ENCODE assay signal across 8 cellular contexts in the genomic region with DNA sequence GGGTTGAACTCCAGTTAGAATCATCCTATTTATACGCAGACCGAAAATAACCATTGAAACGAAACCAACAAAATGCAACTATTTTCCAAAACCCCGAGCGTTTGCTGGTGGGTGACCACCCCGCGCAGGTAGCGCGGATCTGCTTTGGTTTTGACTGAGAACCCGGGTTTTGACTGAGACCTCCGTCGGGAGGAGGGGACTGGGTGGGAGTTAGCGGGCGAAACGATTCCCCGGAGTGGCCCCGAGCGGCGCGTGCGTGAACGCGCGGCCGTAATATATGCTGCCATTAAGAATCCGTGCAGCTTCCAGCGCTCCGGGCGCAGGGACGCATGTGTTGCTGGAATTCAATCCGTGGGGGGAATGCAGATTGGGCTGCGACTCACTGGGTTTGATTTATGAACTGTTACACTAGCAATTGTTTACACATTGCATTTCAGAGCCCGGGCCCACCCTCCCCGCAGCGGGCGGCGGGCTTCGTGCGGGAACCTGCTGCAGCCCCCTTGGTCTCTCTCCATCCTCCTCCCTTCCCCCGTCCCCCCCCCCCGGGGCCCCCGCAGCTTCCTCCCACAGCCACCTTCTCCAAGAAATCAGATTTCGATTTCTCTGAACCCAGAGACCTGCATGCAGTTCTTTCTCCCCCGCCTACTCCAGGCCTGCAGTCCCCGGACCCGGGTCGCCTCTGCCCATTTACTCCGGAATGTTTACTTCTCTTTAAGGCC. TPM values are rescaled to one million over a fixed set of nuclear protein-coding genes. Genes with fewer than 3 reads are reported as not detected.
A peak's percentile ranks its signal among the peaks of the same experiment; 100 is the strongest.
DNase-seq lines count a peak whose midpoint lies in the region; ATAC-seq and TF ChIP-seq lines count a peak whose summit lies in the region.

No MANE protein-coding gene starts in this region.

- H3K27ac ChIP-seq in adrenal gland: peak overlapping the region in 3 of 5 donors; percentile 4 to 55 (median 40)

- H3K4me3 ChIP-seq in MG63: peak overlapping the region; percentile 60
- H3K4me3 ChIP-seq in adrenal gland: peak overlapping the region; percentile 40 to 79 (median 62)

- no peak for TF ChIP-seq POLR2A in adrenal gland (IDR thresholded peaks at IDR 0.05)

- peaks cover 0 to 12% (median 4%) of the 10 kb centered on the region in 6 donors for H3K9me3 Mint-ChIP-seq in immature natural killer cell
- H3K9me3 Mint-ChIP-seq in stimulated activated naive B cell treated with anti-CD40 and anti-IgM and Interleukin-4, amounts not matched to agents 10 μg/mL and 1 μg/mL and 100 μg/mL, for 72 hours: peaks cover 17% of the 10 kb centered on the region in 2 donors

- TF ChIP-seq CTCF in adrenal gland (IDR thresholded peaks at IDR 0.05): no peak

- peaks cover 56 to 67% of the 10 kb centered on the region in 2 donors for H3K4me1 Mint-ChIP-seq in immature natural killer cell
- peaks cover 43 to 62% of the 10 kb centered on the region in 2 donors for H3K4me1 Mint-ChIP-seq in stimulated activated naive B cell treated with anti-CD40 and anti-IgM and Interleukin-4, amounts not matched to agents 10 μg/mL and 1 μg/mL and 100 μg/mL, for 72 hours

- intact Hi-C loops in adrenal gland (cut with DNase I): no loop called here

- peaks cover 0 to 4% (median 4%) of the 10 kb centered on the region in 3 donors for H3K36me3 Mint-ChIP-seq in immature natural killer cell
- H3K36me3 Mint-ChIP-seq in stimulated activated naive B cell treated with anti-CD40 and anti-IgM and Interleukin-4, amounts not matched to agents 10 μg/mL and 1 μg/mL and 100 μg/mL, for 72 hours: peaks cover 18 to 20% of the 10 kb centered on the region in 2 donors

- H3K9me3 ChIP-seq in MG63: no peaks in the 10 kb centered on the region
- H3K9me3 ChIP-seq in adrenal gland (replicated peaks in 1 of 3): no peaks in the 10 kb centered on the region

- H3K4me3 Mint-ChIP-seq in immature natural killer cell: peak overlapping the region; percentile 90 to 98 (median 96)
- peak overlapping the region; percentile 87 to 90 for H3K4me3 Mint-ChIP-seq in stimulated activated naive B cell treated with anti-CD40 and anti-IgM and Interleukin-4, amounts not matched to agents 10 μg/mL and 1 μg/mL and 100 μg/mL, for 72 hours

- peaks cover 7% of the 10 kb centered on the region for H3K36me3 ChIP-seq in MG63
- no peaks in the 10 kb centered on the region for H3K36me3 ChIP-seq in adrenal gland (replicated peaks in 1 of 2)

- H3K4me1 ChIP-seq in adrenal gland (replicated peaks in 1 of 2): peaks cover 10 to 29% of the 10 kb centered on the region in 2 donors

- WGBS in adrenal gland, 4 donors: 3 to 4% (median 4%) methylated on average over 17 to 48 of the region's 48 CpGs

- DNase-seq in EL (peak; percentile 66), MG63 (peak; percentile 62), adrenal gland (peak in 2 of 7 donors; percentile 24 to 28), immature natural killer cell (peak in 1 of 3 donors; percentile 28), SIG-M5 (lab: John Stamatoyannopoulos, UW) (no peak)
- no peak for DNase-seq in stimulated activated naive B cell treated with anti-CD40 and anti-IgM and Interleukin-4, amounts not matched to agents 10 μg/mL and 1 μg/mL and 100 μg/mL, for 72 hours

- ATAC-seq in stimulated activated naive B cell treated with anti-CD40 and anti-IgM and Interleukin-4, amounts not matched to agents 10 μg/mL and 1 μg/mL and 100 μg/mL, for 72 hours (replicated peaks): peak in 1 of 2 donors; percentile 44
- ATAC-seq in HG02623 (IDR thresholded peaks at IDR 0.05; ENCODE audit: unreplicated experiment) (no peak), GM18873 (IDR thresholded peaks at IDR 0.05; ENCODE audit: low FRiP score, unreplicated experiment) (no peak)

- no peaks in the 10 kb centered on the region for H3K27me3 ChIP-seq in MG63
- H3K27me3 ChIP-seq in adrenal gland: peaks cover 77% of the 10 kb centered on the region

- H3K27me3 Mint-ChIP-seq in immature natural killer cell (ENCODE audit: low read depth in 3 of 3): peaks cover 63 to 88% (median 86%) of the 10 kb centered on the region in 3 donors
- H3K27me3 Mint-ChIP-seq in stimulated activated naive B cell treated with anti-CD40 and anti-IgM and Interleukin-4, amounts not matched to agents 10 μg/mL and 1 μg/mL and 100 μg/mL, for 72 hours: peaks cover 82 to 100% of the 10 kb centered on the region in 2 donors

- H3K27ac Mint-ChIP-seq in immature natural killer cell: peak overlapping the region in 2 of 6 donors; percentile 56 to 75
- H3K27ac Mint-ChIP-seq in stimulated activated naive B cell treated with anti-CD40 and anti-IgM and Interleukin-4, amounts not matched to agents 10 μg/mL and 1 μg/mL and 100 μg/mL, for 72 hours: peak overlapping the region; percentile 81

RNA-seq across cellular contexts. Expression of a gene that starts 9.9 kb away (rescaled TPM):
- total RNA-seq in MG63 (2014; rRNA removed; shearing (Covaris generic); ENCODE audit: low replicate concordance): 36.5 and 44.1 TPM in 2 replicates
- total RNA-seq in adrenal gland: 1 to 10 TPM; 1.1 to 7.4 (median 5.4) TPM
- polyA plus RNA-seq in adrenal gland: 10 to 100 TPM in 1 of 3 donors, 1 to 10 TPM in 2; 2.7 to 13.6 (median 6.4) TPM
- not detected for polyA plus RNA-seq in immature natural killer cell

Comparison
In these comparisons a context has a peak if more than half of its experiments do, and no peak if none do; other contexts are left out.
1. DNase-seq: peak in EL (single experiment) and MG63 (single experiment); none in stimulated activated naive B cell treated with anti-CD40 and anti-IgM and Interleukin-4, amounts not matched to agents 10 μg/mL and 1 μg/mL and 100 μg/mL, for 72 hours (single experiment) and SIG-M5 (single experiment).